In genomic region chr1:176774224-176774623, GRCh38 we compare ENCODE assay signal across 32 cellular contexts.
"Had no signal": no experiment of that assay in that cellular context is flagged by ENCODE, and none has a peak within 500 bp of the region (broad histone marks: within the 10 kb centered on the region; RNA-seq: fewer than 3 reads in every experiment).

No MANE protein-coding gene starts in this region.

- H3K4me3 Mint-ChIP-seq: activated B cell treated with CpG ODN at 0.5 μM for 24 hours; activated CD4-positive, alpha-beta memory T cell treated with anti-CD3 and anti-CD28 coated beads for 36 hours; activated CD4-positive, alpha-beta T cell treated with anti-CD3 and anti-CD28 coated beads, Interleukin-2, amount 10 ng/mL, durations not matched to agents 24 days and 14 days; activated CD8-positive, alpha-beta T cell treated with anti-CD3 and anti-CD28 coated beads for 36 hours; activated naive CD4-positive, alpha-beta T cell treated with anti-CD3 and anti-CD28 coated beads for 36 hours; activated naive CD8-positive, alpha-beta T cell treated with anti-CD3 and anti-CD28 coated beads for 36 hours; activated T-cell treated with anti-CD3 and anti-CD28 coated beads, Interleukin-2, amount 50 U/mL, for 4 hours; activated T-cell treated with anti-CD3 and anti-CD28 coated beads, Interleukin-2, amount 50 U/mL, for 72 hours; activated T-helper 1 cell treated with anti-CD3 and anti-CD28 coated beads, Interleukin-12 subunit alpha, Interleukin-12 subunit beta, Interleukin-2, Interleukin-4 antibody, amounts not matched to agents 30 ng/mL and 10 ng/mL and 1 ng/mL, durations not matched to agents 14 hours and 24 hours and 36 hours; activated T-helper 17 cell treated with anti-CD3 and anti-CD28 coated beads, Interleukin-2, amount 50 U/mL, for 72 hours; T-helper 1 cell treated with Interleukin-12 subunit alpha and Interleukin-12 subunit beta and Interleukin-4 antibody, amounts not matched to agents 30 μg/mL and 1 μg/mL, for 36 hours; T-helper 2 cell treated with Interferon-gamma antibody and Interleukin-4, amounts not matched to agents 5 μg/mL and 100 μg/mL, for 36 hours had no signal

- ATAC-seq: activated CD8-positive, alpha-beta T cell treated with anti-CD3 and anti-CD28 coated beads for 36 hours; activated naive CD4-positive, alpha-beta T cell treated with anti-CD3 and anti-CD28 coated beads, Interleukin-2, amount 50 U/mL, for 72 hours; activated T-cell treated with anti-CD3 and anti-CD28 coated beads, Interleukin-2, amount 50 U/mL, for 4 hours; activated T-cell treated with anti-CD3 and anti-CD28 coated beads, Interleukin-2, amount 50 U/mL, for 72 hours; activated T-helper 17 cell treated with anti-CD3 and anti-CD28 coated beads, Interleukin-2, amount 50 U/mL, for 72 hours; body of pancreas had no signal

- H3K4me1 Mint-ChIP-seq: activated B cell treated with CpG ODN at 0.5 μM for 24 hours; activated CD4-positive, alpha-beta T cell treated with anti-CD3 and anti-CD28 coated beads, Interleukin-2, amount 10 ng/mL, durations not matched to agents 24 days and 14 days; activated naive CD8-positive, alpha-beta T cell treated with anti-CD3 and anti-CD28 coated beads for 36 hours; activated T-helper 17 cell treated with anti-CD3 and anti-CD28 coated beads, Interleukin-2, amount 50 U/mL, for 72 hours had no signal

- H3K36me3 Mint-ChIP-seq: activated CD4-positive, alpha-beta memory T cell treated with anti-CD3 and anti-CD28 coated beads for 36 hours; activated naive CD4-positive, alpha-beta T cell treated with anti-CD3 and anti-CD28 coated beads, Interleukin-2, amount 50 U/mL, for 72 hours; activated naive CD8-positive, alpha-beta T cell treated with anti-CD3 and anti-CD28 coated beads for 36 hours had no signal

- H3K27ac Mint-ChIP-seq: activated B cell treated with CpG ODN at 0.5 μM for 24 hours; activated CD4-positive, alpha-beta memory T cell treated with anti-CD3 and anti-CD28 coated beads for 36 hours; activated CD4-positive, alpha-beta T cell treated with anti-CD3 and anti-CD28 coated beads, Interleukin-2, amount 10 ng/mL, durations not matched to agents 24 days and 14 days; activated CD8-positive, alpha-beta T cell treated with anti-CD3 and anti-CD28 coated beads for 36 hours; activated naive CD4-positive, alpha-beta T cell treated with anti-CD3 and anti-CD28 coated beads for 36 hours; activated naive CD4-positive, alpha-beta T cell treated with anti-CD3 and anti-CD28 coated beads, Interleukin-2, amount 50 U/mL, for 72 hours; activated naive CD8-positive, alpha-beta T cell treated with anti-CD3 and anti-CD28 coated beads for 36 hours; activated T-cell treated with anti-CD3 and anti-CD28 coated beads, Interleukin-2, amount 50 U/mL, for 72 hours; activated T-helper 1 cell treated with anti-CD3 and anti-CD28 coated beads, Interleukin-12 subunit alpha, Interleukin-12 subunit beta, Interleukin-2, Interleukin-4 antibody, amounts not matched to agents 30 ng/mL and 10 ng/mL and 1 ng/mL, durations not matched to agents 14 hours and 24 hours and 36 hours; activated T-helper 17 cell treated with anti-CD3 and anti-CD28 coated beads, Interleukin-2, amount 50 U/mL, for 72 hours; T-helper 1 cell treated with Interleukin-12 subunit alpha and Interleukin-12 subunit beta and Interleukin-4 antibody, amounts not matched to agents 30 μg/mL and 1 μg/mL, for 36 hours; T-helper 2 cell treated with Interferon-gamma antibody and Interleukin-4, amounts not matched to agents 5 μg/mL and 100 μg/mL, for 36 hours had no signal

- DNase-seq: activated B cell treated with CpG ODN at 0.5 μM for 24 hours; activated CD4-positive, alpha-beta memory T cell treated with anti-CD3 and anti-CD28 coated beads for 36 hours; activated CD4-positive, alpha-beta T cell treated with anti-CD3 and anti-CD28 coated beads for 4 hours; activated CD4-positive, alpha-beta T cell treated with anti-CD3 and anti-CD28 coated beads, Interleukin-2, amount 10 ng/mL, durations not matched to agents 24 days and 14 days; activated CD4-positive, alpha-beta T cell treated with anti-CD3 and anti-CD28 coated beads, Interleukin-2, amount 50 U/mL, for 1 hour; activated CD4-positive, alpha-beta T cell treated with anti-CD3 and anti-CD28 coated beads, Interleukin-2, amount 50 U/mL, for 4 hours; activated CD4-positive, CD25-positive, alpha-beta regulatory T cell treated with anti-CD3 and anti-CD28 coated beads, Interleukin-2, amount 50 U/mL, for 72 hours; activated CD8-positive, alpha-beta memory T cell treated with anti-CD3 and anti-CD28 coated beads, Interleukin-2, amount 50 U/mL, for 4 hours; activated CD8-positive, alpha-beta T cell treated with anti-CD3 and anti-CD28 coated beads for 36 hours; activated effector memory CD4-positive, alpha-beta T cell treated with anti-CD3 and anti-CD28 coated beads, Interleukin-2, amount 50 U/mL, for 16 hours; activated gamma-delta T cell treated with Interleukin-2 at 50 U/mL for 16 hours; activated naive CD4-positive, alpha-beta T cell; activated naive CD4-positive, alpha-beta T cell treated with anti-CD3 and anti-CD28 coated beads for 36 hours; activated naive CD4-positive, alpha-beta T cell treated with anti-CD3 and anti-CD28 coated beads, Interleukin-2, amount 50 U/mL, for 16 hours; activated naive CD8-positive, alpha-beta T cell treated with anti-CD3 and anti-CD28 coated beads for 36 hours; activated T-cell treated with anti-CD3 and anti-CD28 coated beads for 4 hours; activated T-cell treated with anti-CD3 and anti-CD28 coated beads, Interleukin-2, amount 50 U/mL, for 1 hour; activated T-cell treated with anti-CD3 and anti-CD28 coated beads, Interleukin-2, amount 50 U/mL, for 4 hours; activated T-cell treated with anti-CD3 and anti-CD28 coated beads, Interleukin-2, amount 50 U/mL, for 72 hours; adrenal gland; amniotic stem cell; aorta; body of pancreas; brain microvascular endothelial cell; central memory CD4-positive, alpha-beta T cell; T-helper 2 cell; T-helper 9 cell had no signal

- H3K9me3 Mint-ChIP-seq: activated B cell treated with CpG ODN at 0.5 μM for 24 hours; activated CD4-positive, alpha-beta memory T cell treated with anti-CD3 and anti-CD28 coated beads for 36 hours; activated CD4-positive, alpha-beta T cell treated with anti-CD3 and anti-CD28 coated beads, Interleukin-2, amount 10 ng/mL, durations not matched to agents 24 days and 14 days; activated CD8-positive, alpha-beta T cell treated with anti-CD3 and anti-CD28 coated beads for 36 hours; activated naive CD4-positive, alpha-beta T cell treated with anti-CD3 and anti-CD28 coated beads for 36 hours; activated T-cell treated with anti-CD3 and anti-CD28 coated beads, Interleukin-2, amount 50 U/mL, for 4 hours; activated T-helper 1 cell treated with anti-CD3 and anti-CD28 coated beads, Interleukin-12 subunit alpha, Interleukin-12 subunit beta, Interleukin-2, Interleukin-4 antibody, amounts not matched to agents 30 ng/mL and 10 ng/mL and 1 ng/mL, durations not matched to agents 14 hours and 24 hours and 36 hours; T-helper 1 cell treated with Interleukin-12 subunit alpha and Interleukin-12 subunit beta and Interleukin-4 antibody, amounts not matched to agents 30 μg/mL and 1 μg/mL, for 36 hours; T-helper 2 cell treated with Interferon-gamma antibody and Interleukin-4, amounts not matched to agents 5 μg/mL and 100 μg/mL, for 36 hours had no signal

- H3K27me3 Mint-ChIP-seq: activated CD4-positive, alpha-beta memory T cell treated with anti-CD3 and anti-CD28 coated beads for 36 hours; activated CD4-positive, alpha-beta T cell treated with anti-CD3 and anti-CD28 coated beads, Interleukin-2, amount 10 ng/mL, durations not matched to agents 24 days and 14 days; activated CD8-positive, alpha-beta T cell treated with anti-CD3 and anti-CD28 coated beads for 36 hours; activated T-helper 17 cell treated with anti-CD3 and anti-CD28 coated beads, Interleukin-2, amount 50 U/mL, for 72 hours had no signal
